Comparison of ENCODE assay signal across 16 cellular contexts in genomic region chr10:12617205-12618175, GRCh38.
DNase-seq lines count a peak whose midpoint lies in the region; ATAC-seq lines count a peak whose summit lies in the region.
"Had no signal": no experiment of that assay in that cellular context is flagged by ENCODE, and none has a peak within 500 bp of the region (broad histone marks: within the 10 kb centered on the region; RNA-seq: fewer than 3 reads in every experiment).

No MANE protein-coding gene starts in this region.

- no peaks in the 10 kb centered on the region for H3K36me3 Mint-ChIP-seq in activated CD4-positive, alpha-beta T cell treated with anti-CD3 and anti-CD28 coated beads, Interleukin-2, amount 10 ng/mL, durations not matched to agents 7 days and 5 days (ENCODE audit: low read depth)

- H3K4me2 ChIP-seq in trophoblast cell (ENCODE audit: low read length) = no peak overlapping the region
- H3K4me2 ChIP-seq: GM23338 had no signal

- no peak overlapping the region for H2BK12ac ChIP-seq in trophoblast cell (ENCODE audit: low read length)

- H4K91ac ChIP-seq in trophoblast cell (ENCODE audit: low read depth, low read length) = no peak overlapping the region

- H4K8ac ChIP-seq in trophoblast cell (ENCODE audit: low read depth, low read length) = no peak overlapping the region

- H3K4me3 Mint-ChIP-seq in activated CD4-positive, alpha-beta T cell treated with anti-CD3 and anti-CD28 coated beads, Interleukin-2, amount 10 ng/mL, durations not matched to agents 7 days and 5 days = no peak overlapping the region
- H3K4me3 Mint-ChIP-seq: activated CD4-positive, alpha-beta memory T cell treated with anti-CD3 and anti-CD28 coated beads, Interleukin-2, amount 10 ng/mL, durations not matched to agents 7 days and 5 days; activated T-helper 1 cell treated with anti-CD3 and anti-CD28 coated beads, Interleukin-12 subunit alpha, Interleukin-12 subunit beta, Interleukin-2, Interleukin-4 antibody, amounts not matched to agents 30 ng/mL and 10 ng/mL and 1 ng/mL, durations not matched to agents 14 hours and 24 hours and 36 hours; GM23338 had no signal

- no peak overlapping the region for H3K14ac ChIP-seq in trophoblast cell (ENCODE audit: low read length)

- no peak overlapping the region for H3K27ac Mint-ChIP-seq in activated CD4-positive, alpha-beta T cell treated with anti-CD3 and anti-CD28 coated beads, Interleukin-2, amount 10 ng/mL, durations not matched to agents 7 days and 5 days
- H3K27ac Mint-ChIP-seq: activated CD4-positive, alpha-beta memory T cell treated with anti-CD3 and anti-CD28 coated beads, Interleukin-2, amount 10 ng/mL, durations not matched to agents 7 days and 5 days; activated T-helper 1 cell treated with anti-CD3 and anti-CD28 coated beads, Interleukin-12 subunit alpha, Interleukin-12 subunit beta, Interleukin-2, Interleukin-4 antibody, amounts not matched to agents 30 ng/mL and 10 ng/mL and 1 ng/mL, durations not matched to agents 14 hours and 24 hours and 36 hours; GM23338 had no signal

- no peak overlapping the region for H3K4ac ChIP-seq in trophoblast cell (ENCODE audit: low read depth, low read length)

- no peak overlapping the region for H2AFZ ChIP-seq in trophoblast cell (ENCODE audit: insufficient read depth, low read length, poor library complexity)
- H2AFZ ChIP-seq: GM23338 had no signal

- no peaks in the 10 kb centered on the region for H3K36me3 ChIP-seq in trophoblast cell (ENCODE audit: control insufficient read depth in 1 of 2, insufficient read depth in 2 of 2, low read length in 2 of 2)
- H3K36me3 ChIP-seq: SJSA1 had no signal

- H2BK120ac ChIP-seq in trophoblast cell (ENCODE audit: insufficient read depth, low read length, poor library complexity) = no peak overlapping the region

- H3K9me3 Mint-ChIP-seq in activated CD4-positive, alpha-beta T cell treated with anti-CD3 and anti-CD28 coated beads, Interleukin-2, amount 10 ng/mL, durations not matched to agents 7 days and 5 days = no peaks in the 10 kb centered on the region
- H3K9me3 Mint-ChIP-seq: activated T-helper 1 cell treated with anti-CD3 and anti-CD28 coated beads, Interleukin-12 subunit alpha, Interleukin-12 subunit beta, Interleukin-2, Interleukin-4 antibody, amounts not matched to agents 30 ng/mL and 10 ng/mL and 1 ng/mL, durations not matched to agents 14 hours and 24 hours and 36 hours; GM23338 had no signal

- peak; percentile 46 for ATAC-seq in GM21786 (IDR thresholded peaks at IDR 0.05; ENCODE audit: unreplicated experiment)
- ATAC-seq: GM23338, right cardiac atrium had no signal

- no peak overlapping the region for H3K23ac ChIP-seq in trophoblast cell (ENCODE audit: low read length)

- H3K27ac ChIP-seq in trophoblast cell (ENCODE audit: low read depth, low read length) = no peak overlapping the region
- H3K27ac ChIP-seq: SJSA1 had no signal

- no peaks in the 10 kb centered on the region for H3K4me1 ChIP-seq in trophoblast cell (ENCODE audit: control insufficient read depth in 1 of 2, insufficient read depth in 2 of 2, low read length in 2 of 2)
- H3K4me1 ChIP-seq: SJSA1 had no signal

- no peak overlapping the region for H3K4me3 ChIP-seq in trophoblast cell (ENCODE audit: low read depth, low read length)
- H3K4me3 ChIP-seq: GM23338, SJSA1 had no signal

- CTCF ChIA-PET in activated CD4-positive, alpha-beta T cell treated with anti-CD3 and anti-CD28 coated beads, Interleukin-2, amount 10 ng/mL, durations not matched to agents 7 days and 5 days (lab: Charles Lee) = interaction anchor here (1.0 kb wide), 1 partner anchor 32 kb away, joined by 3 read pairs; no protein-coding TSS in a partner anchor

- H3K27me3 Mint-ChIP-seq in activated CD4-positive, alpha-beta T cell treated with anti-CD3 and anti-CD28 coated beads, Interleukin-2, amount 10 ng/mL, durations not matched to agents 7 days and 5 days = no peaks in the 10 kb centered on the region
- H3K27me3 Mint-ChIP-seq: activated CD4-positive, alpha-beta memory T cell treated with anti-CD3 and anti-CD28 coated beads, Interleukin-2, amount 10 ng/mL, durations not matched to agents 7 days and 5 days had no signal

- H3K9ac ChIP-seq in trophoblast cell (ENCODE audit: low read length) = no peak overlapping the region

- H4K12ac ChIP-seq in trophoblast cell (ENCODE audit: low read depth, low read length) = no peak overlapping the region

- no peak overlapping the region for H2AK5ac ChIP-seq in trophoblast cell (ENCODE audit: low read length)

- WGBS in trophoblast cell (ENCODE audit: extremely low coverage, insufficient coverage, insufficient read length) = no CpG with 5 or more reads among the region's 14 CpGs

- H3K4me1 Mint-ChIP-seq in activated CD4-positive, alpha-beta T cell treated with anti-CD3 and anti-CD28 coated beads, Interleukin-2, amount 10 ng/mL, durations not matched to agents 7 days and 5 days = peaks cover 3% of the 10 kb centered on the region

- H3K9me3 ChIP-seq in trophoblast cell (ENCODE audit: insufficient read depth, low read depth, low read length) = peaks cover 2% of the 10 kb centered on the region
- H3K9me3 ChIP-seq: SJSA1 had no signal

- POLR2A ChIA-PET in activated CD4-positive, alpha-beta T cell treated with anti-CD3 and anti-CD28 coated beads, Interleukin-2, amount 10 ng/mL, durations not matched to agents 7 days and 5 days (lab: Charles Lee) = interaction anchor here (0.6 kb wide), 1 partner anchor 12 kb away, joined by 3 read pairs; no protein-coding TSS in a partner anchor

- H3K79me1 ChIP-seq in trophoblast cell (ENCODE audit: low read length) = no peaks in the 10 kb centered on the region

- no peak overlapping the region for H2BK5ac ChIP-seq in trophoblast cell (ENCODE audit: low read depth, low read length, poor library complexity)

- no peaks in the 10 kb centered on the region for H3K27me3 ChIP-seq in trophoblast cell (ENCODE audit: insufficient read depth, low read length)
- H3K27me3 ChIP-seq: SJSA1 had no signal

- no peak overlapping the region for H3K18ac ChIP-seq in trophoblast cell (ENCODE audit: low read length)

- peak; percentile 2 for DNase-seq in NOMO-1 treated with DMSO at 0.1 percent for 48 hours (lab: John Stamatoyannopoulos, UW; ENCODE audit: unreplicated experiment)
- DNase-seq in NOMO-1 (lab: John Stamatoyannopoulos, UW; ENCODE audit: unreplicated experiment in 2 of 2) = no peak
- peak; percentile 63 for DNase-seq in astrocyte of the hippocampus (ENCODE audit: low read depth, low spot score)
- DNase-seq in trophoblast cell = peak; percentile 34 to 71
- DNase-seq in foreskin melanocyte = no peak
- DNase-seq in activated CD4-positive, alpha-beta T cell treated with anti-CD3 and anti-CD28 coated beads, Interleukin-2, amount 10 ng/mL, durations not matched to agents 7 days and 5 days = no peak
- no peak for DNase-seq in SK-N-DZ (ENCODE audit: low spot score)
- DNase-seq: activated CD4-positive, alpha-beta memory T cell treated with anti-CD3 and anti-CD28 coated beads, Interleukin-2, amount 10 ng/mL, durations not matched to agents 7 days and 5 days; Calu3; Kasumi-1; NCI-H2029; right cardiac atrium had no signal

- H3K79me2 ChIP-seq in trophoblast cell (ENCODE audit: control insufficient read depth, insufficient read depth, low read length, poor library complexity) = no peaks in the 10 kb centered on the region

Comparison
In these comparisons a context has a peak if more than half of its experiments do, and no peak if none do; other contexts are left out.
1. DNase-seq: peak in NOMO-1 treated with DMSO at 0.1 percent for 48 hours (single experiment), astrocyte of the hippocampus (single experiment) and trophoblast cell (2 of 2); none in NOMO-1 (0 of 2), foreskin melanocyte (single experiment), activated CD4-positive, alpha-beta T cell treated with anti-CD3 and anti-CD28 coated beads, Interleukin-2, amount 10 ng/mL, durations not matched to agents 7 days and 5 days (single experiment) and SK-N-DZ (single experiment).